25 cellular contexts compared by ENCODE assay signal in genomic region chr12:109896188-109896587, GRCh38.
"Had no signal": no experiment of that assay in that cellular context is flagged by ENCODE, and none has a peak within 500 bp of the region (broad histone marks: within the 10 kb centered on the region; RNA-seq: fewer than 3 reads in every experiment).

No MANE protein-coding gene starts in this region.

- H3K4me3 ChIP-seq: colonic mucosa, esophagus squamous epithelium, gastrocnemius medialis, heart right ventricle, left lung, lower lobe of right lung, mucosa of descending colon had no signal

- H3K9me3 ChIP-seq: colonic mucosa, esophagus squamous epithelium, gastrocnemius medialis, heart right ventricle, left lung, lower lobe of right lung, mucosa of descending colon had no signal

- H3K4me1 ChIP-seq: colonic mucosa had no signal

- H3K36me3 ChIP-seq: colonic mucosa, esophagus squamous epithelium, gastrocnemius medialis, heart right ventricle, left lung, lower lobe of right lung had no signal

- H3K27ac ChIP-seq: colonic mucosa, epithelial cell of prostate, gastrocnemius medialis, heart right ventricle, left lung, lower lobe of right lung had no signal

- FAIRE-seq: endometrium, islet of Langerhans, keratinocyte had no signal

- H3K27me3 ChIP-seq: colonic mucosa, esophagus squamous epithelium, left lung had no signal

- DNase-seq: colonic mucosa; cortex of kidney; effector CD8-positive, alpha-beta T cell; effector memory CD8-positive, alpha-beta T cell; endodermal cell; erythroblast; esophagus squamous epithelium; foreskin fibroblast; foreskin melanocyte; gastrocnemius medialis; glutamatergic neuron; head of caudate nucleus; heart right ventricle; hippocampal formation; left cardiac atrium; left lung; left ventricle myocardium superior; lower lobe of right lung; mesenchymal stem cell; mucosa of descending colon; naive B cell had no signal

- ATAC-seq: effector memory CD8-positive, alpha-beta T cell; gastrocnemius medialis; heart right ventricle; left cardiac atrium; left lung; left ventricle myocardium superior; lower lobe of right lung; mucosa of descending colon had no signal
